Comparison of ENCODE assay signal across 25 cellular contexts in genomic region chr11:78731008-78731407, GRCh38.
A peak's percentile ranks its signal among the peaks of the same experiment; 100 is the strongest.
DNase-seq lines count a peak whose midpoint lies in the region; ATAC-seq, FAIRE-seq and TF ChIP-seq lines count a peak whose summit lies in the region.
"Had no signal": no experiment of that assay in that cellular context is flagged by ENCODE, and none has a peak within 500 bp of the region (broad histone marks: within the 10 kb centered on the region; RNA-seq: fewer than 3 reads in every experiment).

No MANE protein-coding gene starts in this region.

- H3K4me3 Mint-ChIP-seq in brain, result no peak overlapping the region
- H3K4me3 Mint-ChIP-seq: activated naive CD8-positive, alpha-beta T cell; activated T-helper 1 cell treated with anti-CD3 and anti-CD28 coated beads, Interleukin-12 subunit alpha, Interleukin-12 subunit beta, Interleukin-2, Interleukin-4 antibody, amounts not matched to agents 30 ng/mL and 10 ng/mL and 1 ng/mL, durations not matched to agents 14 hours and 24 hours and 36 hours; CD4-positive, alpha-beta memory T cell; H9; immature natural killer cell had no signal

- H3K9ac ChIP-seq in HepG2 (ENCODE audit: insufficient read depth, low read depth, low read length) (no peak overlapping the region), kidney (ENCODE audit: low read length in 2 of 2) (no peak overlapping the region)

- no TSS peak for BruUV-seq in HepG2 (replicated peaks; lab: Mats Ljungman, UMichigan)

- H3K9me3 ChIP-seq in HepG2 (ENCODE audit: low read length) (no peaks in the 10 kb centered on the region), kidney (ENCODE audit: control insufficient read depth in 1 of 2, low read length in 2 of 2) (no peaks in the 10 kb centered on the region)
- H3K9me3 ChIP-seq: body of pancreas, lower lobe of right lung, suprapubic skin had no signal

- peaks cover 8% of the 10 kb centered on the region for H3K4me1 Mint-ChIP-seq in brain
- H3K4me1 Mint-ChIP-seq: immature natural killer cell had no signal

- H3K27ac ChIP-seq in HepG2 (ENCODE audit: extremely low read length, insufficient read depth, low read length) (no peak overlapping the region), kidney (ENCODE audit: low read depth in 2 of 2, low read length in 2 of 2) (no peak overlapping the region)
- H3K27ac ChIP-seq: body of pancreas, coronary artery, lower lobe of right lung, suprapubic skin had no signal

- peaks cover 2 to 12% of the 10 kb centered on the region in 2 experiments; a peak in 4 of 5 replicates for H3K27me3 ChIP-seq in HepG2 (ENCODE audit: control insufficient read depth in 1 of 2, insufficient read depth in 2 of 2, low read length in 2 of 2)
- H3K27me3 ChIP-seq: body of pancreas, suprapubic skin had no signal

- CTCF ChIA-PET in HepG2 (lab: Yijun Ruan, JAX; ENCODE audit: low intra/inter-chr PET ratio, low total read pairs), result no interaction called here

- H3K36me3 ChIP-seq in HepG2 (replicated peaks in 1 of 2; ENCODE audit: control insufficient read depth in 1 of 2, insufficient read depth in 2 of 2, low read length in 2 of 2), result no peaks in the 10 kb centered on the region
- H3K36me3 ChIP-seq in kidney (ENCODE audit: control insufficient read depth in 1 of 2, insufficient read depth in 2 of 2, low read length in 2 of 2), result no peaks in the 10 kb centered on the region
- H3K36me3 ChIP-seq: lower lobe of right lung had no signal

- H3K9me3 Mint-ChIP-seq in brain, result no peaks in the 10 kb centered on the region
- H3K9me3 Mint-ChIP-seq: activated T-helper 1 cell treated with anti-CD3 and anti-CD28 coated beads, Interleukin-12 subunit alpha, Interleukin-12 subunit beta, Interleukin-2, Interleukin-4 antibody, amounts not matched to agents 30 ng/mL and 10 ng/mL and 1 ng/mL, durations not matched to agents 14 hours and 24 hours and 36 hours; CD4-positive, alpha-beta memory T cell; H9; immature natural killer cell had no signal

- ATAC-seq in HepG2 (no peak), HG03432 (IDR thresholded peaks at IDR 0.05; ENCODE audit: unreplicated experiment) (no peak)
- ATAC-seq: body of pancreas, right cardiac atrium had no signal

- intact Hi-C loops in HepG2 (cut with micrococcal nuclease; ENCODE audit: unreplicated experiment) (no loop called here), kidney (cut with DNase I) (no loop called here)

- no peak overlapping the region for H2AFZ ChIP-seq in HepG2 (ENCODE audit: low read length)

- no peak for TF ChIP-seq RAD21 in HepG2 (CRISPR knock-in tag; IDR thresholded peaks at IDR 0.05)

- TF ChIP-seq CTCF in AG10803 (conservative IDR thresholded peaks at IDR 0.05; ENCODE audit: low read length) (no peak), brain (conservative IDR thresholded peaks at IDR 0.05) (no peak), HepG2 (CRISPR knock-in tag; IDR thresholded peaks at IDR 0.05) (no peak), kidney (IDR thresholded peaks at IDR 0.05; ENCODE audit: borderline replicate concordance, extremely low read depth, insufficient read depth) (no peak)

- peaks cover 17% of the 10 kb centered on the region for H3K36me3 Mint-ChIP-seq in brain
- H3K36me3 Mint-ChIP-seq: activated naive CD8-positive, alpha-beta T cell; CD4-positive, alpha-beta memory T cell; immature natural killer cell had no signal

- H3K4me3 ChIP-seq in AG10803 (ENCODE audit: low read length) (no peak overlapping the region), HepG2 (replicated peaks in 1 of 3; ENCODE audit: insufficient read depth in 1 of 3, low read depth in 2 of 3, low read length in 3 of 3) (no peak overlapping the region), kidney (ENCODE audit: low read length in 2 of 2) (no peak overlapping the region)
- H3K4me3 ChIP-seq: body of pancreas, coronary artery, lower lobe of right lung, suprapubic skin had no signal

- WGBS in HepG2 (ENCODE audit: low lambda C conversion rate), result 52% methylated on average over 3 of the region's 3 CpGs

- peaks cover 3% of the 10 kb centered on the region for H3K27me3 Mint-ChIP-seq in brain

- POLR2A ChIA-PET in HepG2 (lab: Yijun Ruan, JAX), result no interaction called here

- DNase-seq in AG10803 (ENCODE audit: low read depth), result peak; percentile 11
- DNase-seq in M059J (ENCODE audit: low read depth), result peak; percentile 18
- peak; percentile 9 for DNase-seq in HepG2 (ENCODE audit: low spot score)
- DNase-seq in kidney, result no peak
- DNase-seq in 8988T, result no peak
- DNase-seq: activated CD4-positive, alpha-beta T cell treated with anti-CD3 and anti-CD28 coated beads for 4 hours; body of pancreas; CD4-positive, alpha-beta memory T cell; H9; immature natural killer cell; KBM-7; lower lobe of right lung; MV-4-11; NCI-H2107; NCI-H82; nucleus accumbens; OCI-M1; right cardiac atrium; Right ventricle myocardium superior had no signal

- no peak for TF ChIP-seq POLR2A in HepG2 (IDR thresholded peaks at IDR 0.05; ENCODE audit: insufficient read depth in 1 of 2, low read depth in 2 of 2, low read length in 2 of 2)

- H3K4me1 ChIP-seq in HepG2 (ENCODE audit: insufficient read depth, low read length) (no peaks in the 10 kb centered on the region), kidney (ENCODE audit: control insufficient read depth in 1 of 2, insufficient read depth in 1 of 2, low read depth in 1 of 2, low read length in 2 of 2) (no peaks in the 10 kb centered on the region)
- H3K4me1 ChIP-seq: body of pancreas, suprapubic skin had no signal

- no peaks in the 10 kb centered on the region for H3K79me2 ChIP-seq in HepG2 (ENCODE audit: insufficient read depth, low read length)

- in situ Hi-C loops in HepG2 (cut with HindIII; ENCODE audit: extremely low pct_ligation_motif_present, low pct_unique_long_range_greater_than_20kb), result no loop called here

- peak overlapping the region in 3 of 5 experiments; percentile 9 to 57 (median 29) for H3K27ac Mint-ChIP-seq in brain
- H3K27ac Mint-ChIP-seq: activated naive CD8-positive, alpha-beta T cell; activated T-helper 1 cell treated with anti-CD3 and anti-CD28 coated beads, Interleukin-12 subunit alpha, Interleukin-12 subunit beta, Interleukin-2, Interleukin-4 antibody, amounts not matched to agents 30 ng/mL and 10 ng/mL and 1 ng/mL, durations not matched to agents 14 hours and 24 hours and 36 hours; CD4-positive, alpha-beta memory T cell; H9; immature natural killer cell had no signal

- TF ChIP-seq EP300 in HepG2 (IDR thresholded peaks at IDR 0.05; ENCODE audit: low read depth in 2 of 2, low read length in 2 of 2) (no peak), HepG2 (CRISPR knock-in tag; IDR thresholded peaks at IDR 0.05; ENCODE audit: borderline replicate concordance) (no peak)

- H4K20me1 ChIP-seq in HepG2 (ENCODE audit: insufficient read depth, low read length), result no peaks in the 10 kb centered on the region

- FAIRE-seq in HepG2 (lab: Jason Lieb, UNC) (no peak), kidney (lab: Jason Lieb, UNC) (no peak)

- H3K4me2 ChIP-seq in HepG2 (ENCODE audit: low read depth, low read length), result no peak overlapping the region

TF ChIP-seq in HepG2, 621 proteins besides CTCF, POLR2A, EP300 and RAD21:
- TF ChIP-seq KDM4B (CRISPR knock-in tag; IDR thresholded peaks at IDR 0.05), result no peak
- TF ChIP-seq FOXA1 (IDR thresholded peaks at IDR 0.05), result no peak
- no peak for TF ChIP-seq FOXA1 (CRISPR knock-in tag; IDR thresholded peaks at IDR 0.05)
- no peak for TF ChIP-seq TSC22D2 (CRISPR knock-in tag; IDR thresholded peaks at IDR 0.05; ENCODE audit: borderline replicate concordance)
- no peak for TF ChIP-seq MAX (IDR thresholded peaks at IDR 0.05)
- TF ChIP-seq NR2F6 (IDR thresholded peaks at IDR 0.05), result peak; percentile 32; the same call in 1 of the 2 replicates
- no peak for TF ChIP-seq NR2F6 (CRISPR knock-in tag; IDR thresholded peaks at IDR 0.05)
- TF ChIP-seq NCOA1 (CRISPR knock-in tag; IDR thresholded peaks at IDR 0.05), result no peak
- no peak for TF ChIP-seq EHMT2 (IDR thresholded peaks at IDR 0.05; ENCODE audit: borderline replicate concordance, low read depth, low read length)
- TF ChIP-seq SOX6 (IDR thresholded peaks at IDR 0.05), result no peak
- no peak for TF ChIP-seq SOX6 (CRISPR knock-in tag; IDR thresholded peaks at IDR 0.05)
- TF ChIP-seq ZNF510 (CRISPR knock-in tag; IDR thresholded peaks at IDR 0.05; ENCODE audit: low read depth), result no peak
- 0 out of 2 replicates have a peak, but pooled peaks have one; percentile 31 for TF ChIP-seq ZNF652 (CRISPR knock-in tag; IDR thresholded peaks at IDR 0.05; ENCODE audit: borderline replicate concordance, low read depth)

Comparison
In these comparisons a context has a peak if more than half of its experiments do, and no peak if none do; other contexts are left out.
1. DNase-seq: peak in AG10803 (single experiment), M059J (single experiment) and HepG2 (single experiment); none in kidney (single experiment) and 8988T (single experiment).